Comparison of ENCODE assay signal across 27 cellular contexts in genomic region chr2:171289938-171290480, GRCh38.
A peak's percentile ranks its signal among the peaks of the same experiment; 100 is the strongest.
DNase-seq lines count a peak whose midpoint lies in the region; ATAC-seq and TF ChIP-seq lines count a peak whose summit lies in the region.
"Had no signal": no experiment of that assay in that cellular context is flagged by ENCODE, and none has a peak within 500 bp of the region (broad histone marks: within the 10 kb centered on the region; RNA-seq: fewer than 3 reads in every experiment).

No MANE protein-coding gene starts in this region.

- peaks cover 27 to 34% of the 10 kb centered on the region in 2 experiments for H3K4me1 Mint-ChIP-seq in H9
- H3K4me1 Mint-ChIP-seq in neural progenitor cell = peaks cover 9% of the 10 kb centered on the region
- H3K4me1 Mint-ChIP-seq in natural killer cell = no peaks in the 10 kb centered on the region
- H3K4me1 Mint-ChIP-seq: B cell; CD8-positive, alpha-beta memory T cell had no signal

- H3K4me3 ChIP-seq in SK-N-SH (ENCODE audit: low read depth in 2 of 2, low read length in 1 of 2) (no peak overlapping the region), neural progenitor cell (no peak overlapping the region), BE2C (ENCODE audit: low read depth, low read length) (no peak overlapping the region), H7 (ENCODE audit: insufficient read depth, low read depth, low read length) (no peak overlapping the region)
- H3K4me3 ChIP-seq: A549, K562, SJSA1 had no signal

- H3K4me3 Mint-ChIP-seq in H9 (no peak overlapping the region), neural progenitor cell (no peak overlapping the region), natural killer cell (no peak overlapping the region)
- H3K4me3 Mint-ChIP-seq: B cell, CD14-positive monocyte had no signal

- H3K27me3 Mint-ChIP-seq in H9 (ENCODE audit: low read depth) (no peaks in the 10 kb centered on the region; the same call in 1 of the 2 replicates), neural progenitor cell (ENCODE audit: insufficient read depth, low read depth) (peaks cover 3% of the 10 kb centered on the region), natural killer cell (ENCODE audit: low read depth in 2 of 2) (peaks cover 6 to 25% of the 10 kb centered on the region in 2 donors)
- H3K27me3 Mint-ChIP-seq: B cell had no signal

- H3K9me3 ChIP-seq in H9 (ENCODE audit: control insufficient read depth, low read depth, low read length) = no peaks in the 10 kb centered on the region
- H3K9me3 ChIP-seq in SK-N-SH = no peaks in the 10 kb centered on the region
- no peaks in the 10 kb centered on the region for H3K9me3 ChIP-seq in neural progenitor cell (ENCODE audit: low read depth)
- H3K9me3 ChIP-seq in BE2C = no peaks in the 10 kb centered on the region
- H3K9me3 ChIP-seq: A549, SJSA1 had no signal

- no peak overlapping the region for H4K5ac ChIP-seq in H9 (ENCODE audit: insufficient read length, low read depth, low read length)

- no peak overlapping the region for H2BK5ac ChIP-seq in H9 (ENCODE audit: insufficient read length, low read length)

- no CpG with 5 or more reads among the region's 3 CpGs for WGBS in H9 (ENCODE audit: extremely low coverage, insufficient read length, low lambda C conversion rate)
- whole genome bisulfite sequencing in SK-N-SH (ENCODE audit: low lambda C conversion rate) = 74% methylated on average over 3 of the region's 3 CpGs

- H4K91ac ChIP-seq in H9 (ENCODE audit: insufficient read length, low read depth, low read length) = no peak overlapping the region

- H3K4ac ChIP-seq in H9 (ENCODE audit: low read depth, low read length) = no peak overlapping the region

- H3K23ac ChIP-seq in H9 (ENCODE audit: insufficient read length, low read depth, low read length) = no peak overlapping the region

- H2BK20ac ChIP-seq in H9 (ENCODE audit: low read depth, low read length, poor library complexity, severe bottlenecking) = no peak overlapping the region

- H3K79me2 ChIP-seq in H9 (ENCODE audit: insufficient read depth, low read length) (no peaks in the 10 kb centered on the region), SK-N-SH (ENCODE audit: insufficient read depth) (no peaks in the 10 kb centered on the region), neural progenitor cell (ENCODE audit: low read depth) (no peaks in the 10 kb centered on the region)

- H3K27me3 ChIP-seq in H9 (ENCODE audit: insufficient read depth, low read length) = no peaks in the 10 kb centered on the region
- H3K27me3 ChIP-seq in SK-N-SH (ENCODE audit: insufficient read depth) = no peaks in the 10 kb centered on the region
- H3K27me3 ChIP-seq in neural progenitor cell = no peaks in the 10 kb centered on the region
- no peaks in the 10 kb centered on the region for H3K27me3 ChIP-seq in BE2C
- H3K27me3 ChIP-seq in H7 (ENCODE audit: control insufficient read depth, insufficient read depth, low read length) = no peaks in the 10 kb centered on the region
- H3K27me3 ChIP-seq: SJSA1 had no signal

- no peak for DNase-seq in H9
- no peak for DNase-seq in SK-N-SH
- DNase-seq in dedifferentiated amniotic fluid mesenchymal stem cell (ENCODE audit: extremely low spot score) = peak; percentile 63
- no peak for DNase-seq in neural progenitor cell (ENCODE audit: low spot score)
- DNase-seq in dermis blood vessel endothelial cell = no peak
- no peak for DNase-seq in natural killer cell
- DNase-seq in BE2C = no peak
- no peak for DNase-seq in H7
- DNase-seq: CD8-positive, alpha-beta memory T cell; DMS 273 treated with DMSO at 0.1 percent for 48 hours; DMS79; Kasumi-1; NCI-H1105 treated with DMSO at 0.1 percent for 48 hours; NCI-H2081; NCI-H2171; NCI-H226; NCI-H510A; NCI-H774; Right ventricle myocardium superior; RPMI8226; T-helper 1 cell had no signal

- no peak overlapping the region for H3K9ac ChIP-seq in H9 (ENCODE audit: extremely low read depth, insufficient read length, low read length)
- no peak overlapping the region for H3K9ac ChIP-seq in SK-N-SH
- H3K9ac ChIP-seq in neural progenitor cell = no peak overlapping the region

- H3K9me2 ChIP-seq in SK-N-SH = no peaks in the 10 kb centered on the region

- H3K4me2 ChIP-seq in H9 (ENCODE audit: insufficient read depth, insufficient read length, low read length) (no peak overlapping the region), SK-N-SH (no peak overlapping the region), neural progenitor cell (no peak overlapping the region)
- H3K4me2 ChIP-seq: A549 had no signal

- POLR2A ChIA-PET in SK-N-SH (lab: Yijun Ruan, JAX) = no interaction called here

- peaks cover 2 to 4% of the 10 kb centered on the region in 2 experiments; a peak in 3 of 5 replicates for H3K9me3 Mint-ChIP-seq in H9
- H3K9me3 Mint-ChIP-seq in neural progenitor cell = no peaks in the 10 kb centered on the region
- H3K9me3 Mint-ChIP-seq in natural killer cell = no peaks in the 10 kb centered on the region
- H3K9me3 Mint-ChIP-seq: CD8-positive, alpha-beta memory T cell had no signal

- no peak overlapping the region for H3K14ac ChIP-seq in H9 (ENCODE audit: insufficient read depth, low read length)

- H2BK15ac ChIP-seq in H9 (ENCODE audit: low read depth, low read length) = no peak overlapping the region

- intact Hi-C loops in natural killer cell (cut with micrococcal nuclease) = no loop called here

- H2AK5ac ChIP-seq in H9 (ENCODE audit: insufficient read length, low read length) = no peak overlapping the region

- no peaks in the 10 kb centered on the region for H4K20me1 ChIP-seq in H9 (ENCODE audit: control insufficient read depth, insufficient read depth, insufficient read length)
- no peaks in the 10 kb centered on the region for H4K20me1 ChIP-seq in SK-N-SH (ENCODE audit: insufficient read depth)
- H4K20me1 ChIP-seq in neural progenitor cell (ENCODE audit: low read depth) = no peaks in the 10 kb centered on the region

- no peak overlapping the region for H2BK12ac ChIP-seq in H9 (ENCODE audit: insufficient read length, low read depth, low read length)

- TF ChIP-seq CTCF in H9 (conservative IDR thresholded peaks at IDR 0.05) (no peak), SK-N-SH (IDR thresholded peaks at IDR 0.05) (no peak), neural progenitor cell (IDR thresholded peaks at IDR 0.05) (no peak), natural killer cell (IDR thresholded peaks at IDR 0.05) (no peak), BE2C (IDR thresholded peaks at IDR 0.05; ENCODE audit: low read depth, low read length) (no peak)

- no peak overlapping the region for H3K27ac ChIP-seq in H9 (ENCODE audit: insufficient read length, low read depth, low read length)
- peak overlapping the region in 1 of 2 experiments; percentile 25; a peak in 1 of 4 replicates for H3K27ac ChIP-seq in SK-N-SH (ENCODE audit: low read depth in 2 of 2, low read length in 1 of 2)
- no peak overlapping the region for H3K27ac ChIP-seq in neural progenitor cell
- H3K27ac ChIP-seq: A549, SJSA1 had no signal

- no peak overlapping the region for H4K8ac ChIP-seq in H9 (replicated peaks; ENCODE audit: insufficient read length, low read depth, low read length)

- CTCF ChIA-PET in SK-N-SH (lab: Yijun Ruan, JAX) = no interaction called here

- ATAC-seq in natural killer cell = no peak
- ATAC-seq: A549, HepG2, K562 had no signal

- H3K36me3 ChIP-seq in SK-N-SH (replicated peaks in 1 of 2; ENCODE audit: control insufficient read depth in 1 of 2, insufficient read depth in 2 of 2, low read length in 1 of 2) (no peaks in the 10 kb centered on the region), neural progenitor cell (no peaks in the 10 kb centered on the region), BE2C (no peaks in the 10 kb centered on the region), H7 (replicated peaks; ENCODE audit: control insufficient read depth, insufficient read depth, low read length) (no peaks in the 10 kb centered on the region)
- H3K36me3 ChIP-seq: SJSA1 had no signal

- H3K36me3 Mint-ChIP-seq in H9 (ENCODE audit: insufficient read depth in 1 of 3, low read depth in 3 of 3) = peaks cover 0 to 6% (median 3%) of the 10 kb centered on the region in 3 experiments; a peak in 3 of 7 replicates
- no peaks in the 10 kb centered on the region for H3K36me3 Mint-ChIP-seq in neural progenitor cell
- H3K36me3 Mint-ChIP-seq in natural killer cell = no peaks in the 10 kb centered on the region
- H3K36me3 Mint-ChIP-seq: CD14-positive monocyte had no signal

- TF ChIP-seq EP300 in SK-N-SH (IDR thresholded peaks at IDR 0.05; ENCODE audit: borderline replicate concordance in 1 of 2, low read depth in 1 of 2, low read length in 1 of 2) = no peak

- no peak overlapping the region for H3K18ac ChIP-seq in H9 (ENCODE audit: insufficient read length, low read depth, low read length)

- H3K4me1 ChIP-seq in H9 (ENCODE audit: insufficient read depth, low read length) = peaks cover 3% of the 10 kb centered on the region; the same call in 1 of the 2 replicates
- peaks cover 0 to 12% of the 10 kb centered on the region in 2 experiments; a peak in 2 of 4 replicates for H3K4me1 ChIP-seq in SK-N-SH (ENCODE audit: control insufficient read depth in 1 of 2, insufficient read depth in 2 of 2, low read depth in 1 of 2, low read length in 1 of 2)
- peaks cover 32% of the 10 kb centered on the region for H3K4me1 ChIP-seq in neural progenitor cell
- no peaks in the 10 kb centered on the region for H3K4me1 ChIP-seq in BE2C
- H3K4me1 ChIP-seq: A549 had no signal

- no peak overlapping the region for H2BK120ac ChIP-seq in H9 (ENCODE audit: low read depth, low read length, poor library complexity, severe bottlenecking)

- no peak overlapping the region for H3T11ph ChIP-seq in H9 (ENCODE audit: low read length)

- no peak overlapping the region for H2AFZ ChIP-seq in H9 (ENCODE audit: low read length)
- H2AFZ ChIP-seq in SK-N-SH (ENCODE audit: low read depth) = no peak overlapping the region; the same call in 1 of the 2 replicates
- H2AFZ ChIP-seq in neural progenitor cell (replicated peaks) = peak overlapping the region; percentile 6

- H3K27ac Mint-ChIP-seq in H9 (peak overlapping the region in 2 of 3 experiments; percentile 38 to 60; a peak in 2 of 7 replicates), neural progenitor cell (no peak overlapping the region), natural killer cell (no peak overlapping the region)
- H3K27ac Mint-ChIP-seq: B cell had no signal

- TF ChIP-seq RAD21 in SK-N-SH (IDR thresholded peaks at IDR 0.05; ENCODE audit: low read length) = no peak

- no peaks in the 10 kb centered on the region for H3K79me1 ChIP-seq in H9 (ENCODE audit: insufficient read depth, low read depth, low read length, poor library complexity, severe bottlenecking)

- H3K56ac ChIP-seq in H9 (ENCODE audit: insufficient read length, low read depth, low read length) = no peak overlapping the region

- H3F3A ChIP-seq in SK-N-SH (replicated peaks; ENCODE audit: insufficient read depth) = no peaks in the 10 kb centered on the region
- H3F3A ChIP-seq in neural progenitor cell (ENCODE audit: low read depth) = no peaks in the 10 kb centered on the region

- no peaks in the 10 kb centered on the region for H3K23me2 ChIP-seq in H9 (ENCODE audit: insufficient read length, low read depth, low read length, poor library complexity, severe bottlenecking)

Comparison
In these comparisons a context has a peak if more than half of its experiments do, and no peak if none do; other contexts are left out.
1. H3K27ac Mint-ChIP-seq: peak in H9 (2 of 3); none in neural progenitor cell (single experiment) and natural killer cell (0 of 2).